In genomic region chr12:32196250-32197198, GRCh38 we compare ENCODE assay signal across 18 cellular contexts.
"Had no signal": no experiment of that assay in that cellular context is flagged by ENCODE, and none has a peak within 500 bp of the region (broad histone marks: within the 10 kb centered on the region; RNA-seq: fewer than 3 reads in every experiment).

No MANE protein-coding gene starts in this region.

- H3K9me3 ChIP-seq: uterus had no signal

- H3K4me1 ChIP-seq: ascending aorta, parathyroid adenoma, uterus had no signal

- H3K36me3 ChIP-seq: ascending aorta, tibial nerve, uterus had no signal

- H3K27ac Mint-ChIP-seq: activated naive CD8-positive, alpha-beta T cell treated with anti-CD3 and anti-CD28 coated beads, Interleukin-2, amount 50 U/mL, for 24 hours; activated T-helper 1 cell treated with anti-CD3 and anti-CD28 coated beads, Interleukin-12 subunit alpha, Interleukin-12 subunit beta, Interleukin-2, Interleukin-4 antibody, amounts not matched to agents 30 ng/mL and 10 ng/mL and 1 ng/mL, durations not matched to agents 14 hours and 24 hours and 36 hours; dendritic cell treated with granulocyte-macrophage colony-stimulating factor and Interleukin-4, amounts not matched to agents 40 ng/mL and 50 ng/mL, for 4 days; naive thymus-derived CD8-positive, alpha-beta T cell; stimulated activated naive B cell treated with anti-CD40 and anti-IgM and Interleukin-4, amounts not matched to agents 10 μg/mL and 1 μg/mL and 100 μg/mL, for 72 hours; WTC11 had no signal

- H3K27me3 ChIP-seq: ascending aorta, tibial nerve, uterus had no signal

- H3K27ac ChIP-seq: ascending aorta, parathyroid adenoma, tibial nerve, uterus had no signal

- H3K4me3 Mint-ChIP-seq: activated naive CD8-positive, alpha-beta T cell treated with anti-CD3 and anti-CD28 coated beads, Interleukin-2, amount 50 U/mL, for 24 hours; activated T-helper 1 cell treated with anti-CD3 and anti-CD28 coated beads, Interleukin-12 subunit alpha, Interleukin-12 subunit beta, Interleukin-2, Interleukin-4 antibody, amounts not matched to agents 30 ng/mL and 10 ng/mL and 1 ng/mL, durations not matched to agents 14 hours and 24 hours and 36 hours; dendritic cell treated with granulocyte-macrophage colony-stimulating factor and Interleukin-4, amounts not matched to agents 40 ng/mL and 50 ng/mL, for 4 days; naive thymus-derived CD8-positive, alpha-beta T cell; stimulated activated naive B cell treated with anti-CD40 and anti-IgM and Interleukin-4, amounts not matched to agents 10 μg/mL and 1 μg/mL and 100 μg/mL, for 72 hours; WTC11 had no signal

- H3K4me3 ChIP-seq: ascending aorta, tibial nerve, uterus had no signal

- H3K4me1 Mint-ChIP-seq: naive thymus-derived CD8-positive, alpha-beta T cell had no signal

- ATAC-seq: activated naive CD8-positive, alpha-beta T cell treated with anti-CD3 and anti-CD28 coated beads, Interleukin-2, amount 50 U/mL, for 24 hours; naive thymus-derived CD8-positive, alpha-beta T cell; stimulated activated naive B cell treated with anti-CD40 and anti-IgM and Interleukin-4, amounts not matched to agents 10 μg/mL and 1 μg/mL and 100 μg/mL, for 72 hours; WTC11 had no signal

- H3K27me3 Mint-ChIP-seq: activated naive CD8-positive, alpha-beta T cell treated with anti-CD3 and anti-CD28 coated beads, Interleukin-2, amount 50 U/mL, for 24 hours; dendritic cell treated with granulocyte-macrophage colony-stimulating factor and Interleukin-4, amounts not matched to agents 40 ng/mL and 50 ng/mL, for 4 days; naive thymus-derived CD8-positive, alpha-beta T cell; stimulated activated naive B cell treated with anti-CD40 and anti-IgM and Interleukin-4, amounts not matched to agents 10 μg/mL and 1 μg/mL and 100 μg/mL, for 72 hours had no signal

- DNase-seq: activated CD4-positive, alpha-beta T cell treated with anti-CD3 and anti-CD28 coated beads, Interleukin-2, amount 50 U/mL, for 1 hour; activated naive CD4-positive, alpha-beta T cell; activated naive CD8-positive, alpha-beta T cell treated with anti-CD3 and anti-CD28 coated beads, Interleukin-2, amount 50 U/mL, for 24 hours; effector memory CD4-positive, alpha-beta T cell; head of caudate nucleus; mesenchymal stem cell; naive thymus-derived CD8-positive, alpha-beta T cell; stimulated activated CD4-positive, alpha-beta T cell treated with anti-CD3 and anti-CD28 coated beads, Interleukin-12 subunit alpha, Interleukin-12 subunit beta, amount 100 ng/mL, for 4 hours; stimulated activated CD4-positive, alpha-beta T cell treated with anti-CD3 and anti-CD28 coated beads, Interleukin-2, amount 100 ng/mL, for 48 hours; stimulated activated naive B cell treated with anti-CD40 and anti-IgM and Interleukin-4, amounts not matched to agents 10 μg/mL and 1 μg/mL and 100 μg/mL, for 72 hours; substantia nigra; uterus had no signal
